In the genomic region with DNA sequence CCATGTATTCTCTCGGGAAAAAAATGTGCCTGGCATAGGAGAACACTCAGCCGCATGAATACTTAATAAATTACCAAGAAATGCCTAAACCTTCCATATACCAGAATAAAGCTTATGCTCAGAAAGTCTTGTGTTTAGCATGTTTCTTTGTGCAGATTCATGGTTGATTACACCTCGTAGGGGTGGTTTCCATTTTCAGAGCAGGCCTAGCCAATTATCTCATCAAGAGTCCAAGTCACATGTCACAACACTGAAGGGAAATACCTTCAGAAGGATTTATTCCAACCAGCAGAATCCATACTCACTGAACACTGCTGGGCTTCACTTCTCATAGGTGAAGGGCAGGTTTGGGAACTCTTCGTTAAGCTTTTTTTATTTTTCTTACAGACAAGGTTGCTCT, we compare ENCODE assay signal across 26 cellular contexts.
DNase-seq lines count a peak whose midpoint lies in the region; ATAC-seq, FAIRE-seq and TF ChIP-seq lines count a peak whose summit lies in the region.
"Had no signal": no experiment of that assay in that cellular context is flagged by ENCODE, and none has a peak within 500 bp of the region (broad histone marks: within the 10 kb centered on the region; RNA-seq: fewer than 3 reads in every experiment).

No MANE protein-coding gene starts in this region.

- H3K4me3 ChIP-seq in A673 (ENCODE audit: low read depth, low read length, poor library complexity, severe bottlenecking) (no peak overlapping the region), GM12878 (no peak overlapping the region), parathyroid adenoma (ENCODE audit: low read depth, low read length) (no peak overlapping the region), retinal pigment epithelial cell (ENCODE audit: low read length) (no peak overlapping the region)
- H3K4me3 ChIP-seq: A549, BLaER1 had no signal

- H2AFZ ChIP-seq in GM12878 (ENCODE audit: control insufficient read depth, low read depth, low read length) (no peak overlapping the region), parathyroid adenoma (peak overlapping the region; percentile 10)

- no peaks in the 10 kb centered on the region for H3K27me3 ChIP-seq in A673 (replicated peaks; ENCODE audit: insufficient read depth, low read depth, low read length, poor library complexity)
- H3K27me3 ChIP-seq in GM12878 (replicated peaks in 1 of 2; ENCODE audit: control insufficient read depth in 2 of 2, insufficient read depth in 2 of 2, low read length in 1 of 2) = no peaks in the 10 kb centered on the region
- H3K27me3 ChIP-seq in parathyroid adenoma (ENCODE audit: control insufficient read depth, insufficient read depth, low read length) = no peaks in the 10 kb centered on the region
- H3K27me3 ChIP-seq: BE2C, BLaER1 had no signal

- no peak for TF ChIP-seq EP300 in GM12878 (IDR thresholded peaks at IDR 0.05; ENCODE audit: borderline replicate concordance in 1 of 2, control insufficient read depth in 1 of 2, low read depth in 2 of 2, low read length in 2 of 2)

- H3K36me3 ChIP-seq in A673 (ENCODE audit: insufficient read depth, low read length, poor library complexity, severe bottlenecking) = no peaks in the 10 kb centered on the region
- no peaks in the 10 kb centered on the region for H3K36me3 ChIP-seq in GM12878 (ENCODE audit: control insufficient read depth in 2 of 2, insufficient read depth in 2 of 2, low read length in 1 of 2)
- no peaks in the 10 kb centered on the region for H3K36me3 ChIP-seq in parathyroid adenoma (ENCODE audit: control insufficient read depth, insufficient read depth, low read length)
- H3K36me3 ChIP-seq: BE2C, BLaER1 had no signal

- TF ChIP-seq RAD21 in GM12878 (IDR thresholded peaks at IDR 0.05; ENCODE audit: insufficient read depth, low read depth, low read length) = no peak

- no peak overlapping the region for H3K27ac ChIP-seq in A673 (ENCODE audit: low read depth, low read length, poor library complexity, severe bottlenecking)
- H3K27ac ChIP-seq in GM12878 (ENCODE audit: control insufficient read depth, insufficient read depth) = no peak overlapping the region
- peak overlapping the region; percentile 7 for H3K27ac ChIP-seq in parathyroid adenoma
- H3K27ac ChIP-seq: 22Rv1, A549, BLaER1 had no signal

- H4K20me1 ChIP-seq in GM12878 (ENCODE audit: control insufficient read depth, insufficient read depth) = no peaks in the 10 kb centered on the region
- H4K20me1 ChIP-seq: BLaER1 had no signal

- intact Hi-C loops in A673 (cut with micrococcal nuclease; ENCODE audit: unreplicated experiment) = no loop called here
- intact Hi-C loops in GM12878 (cut with micrococcal nuclease; ENCODE audit: unreplicated experiment) = no loop called here
- intact Hi-C loops in Right ventricle myocardium inferior (cut with DNase I) = no loop called here

- no peak overlapping the region for H3K4me2 ChIP-seq in GM12878 (ENCODE audit: control insufficient read depth, insufficient read depth)
- no peak overlapping the region for H3K4me2 ChIP-seq in parathyroid adenoma (ENCODE audit: low read length)
- H3K4me2 ChIP-seq: A549, BLaER1 had no signal

- DNase-seq in A673 (ENCODE audit: low spot score) (peak; percentile 53), GM12878 (ENCODE audit: low read depth, low spot score) (no peak), retinal pigment epithelial cell (ENCODE audit: low read depth) (peak; percentile 55), Right ventricle myocardium inferior (ENCODE audit: missing footprints) (no peak), OCI-M2 (lab: John Stamatoyannopoulos, UW; ENCODE audit: unreplicated experiment) (no peak)
- DNase-seq: ACHN; BE2C; C1 segment of cervical spinal cord; CD4-positive, alpha-beta memory T cell; CD4-positive, CD25-positive, alpha-beta regulatory T cell; CD8-positive, alpha-beta memory T cell; COR-L47; DMS 273 treated with DMSO at 0.1 percent for 48 hours; DMS153; DMS53; DMS79; DND-41; EL; GDM1 had no signal

- SMC1A ChIA-PET in GM12878 (lab: Charles Lee; ENCODE audit: uncharacterized antibody, unreplicated experiment) = no interaction called here

- peaks cover 4% of the 10 kb centered on the region for H3K4me1 ChIP-seq in A673 (ENCODE audit: insufficient read depth, low read length, poor library complexity, severe bottlenecking)
- no peaks in the 10 kb centered on the region for H3K4me1 ChIP-seq in GM12878 (ENCODE audit: control insufficient read depth, insufficient read depth, low read length)
- no peaks in the 10 kb centered on the region for H3K4me1 ChIP-seq in parathyroid adenoma
- H3K4me1 ChIP-seq: A549, BE2C, BLaER1 had no signal

- in situ Hi-C loops in GM12878 (cut with MboI) = no loop called here

- RAD21 ChIA-PET in GM12878 (lab: Charles Lee; ENCODE audit: unreplicated experiment) = no interaction called here

- TF ChIP-seq CTCF in A673 (conservative IDR thresholded peaks at IDR 0.05; ENCODE audit: low read depth, low read length) = no peak
- no peak for TF ChIP-seq CTCF in GM12878 (IDR thresholded peaks at IDR 0.05 in 2 of 3, conservative IDR thresholded peaks at IDR 0.05 in 1 of 3; ENCODE audit: control insufficient read depth in 2 of 3, extremely low read depth in 1 of 3, insufficient read depth in 1 of 3, low read depth in 3 of 3, low read length in 3 of 3)
- no peak for TF ChIP-seq CTCF in parathyroid adenoma (IDR thresholded peaks at IDR 0.05)
- no peak for TF ChIP-seq CTCF in retinal pigment epithelial cell (conservative IDR thresholded peaks at IDR 0.05; ENCODE audit: low read depth, low read length)

- peak; percentile 14; the same call in 2 of the 3 replicates for ATAC-seq in GM12878
- ATAC-seq in HG02981 (IDR thresholded peaks at IDR 0.05; ENCODE audit: unreplicated experiment) = no peak
- ATAC-seq in Right ventricle myocardium inferior = no peak
- ATAC-seq: A549 had no signal

- WGBS in GM12878 (ENCODE audit: insufficient coverage, insufficient replicate concordance, low lambda C conversion rate, missing lambda C conversion rate) = 22% methylated on average over 4 of the region's 4 CpGs

- H3K9me3 ChIP-seq in A673 (ENCODE audit: low read depth, low read length, poor library complexity, severe bottlenecking) = no peaks in the 10 kb centered on the region
- no peaks in the 10 kb centered on the region for H3K9me3 ChIP-seq in GM12878 (replicated peaks; ENCODE audit: control insufficient read depth, insufficient read depth, low read length)
- no peaks in the 10 kb centered on the region for H3K9me3 ChIP-seq in parathyroid adenoma (ENCODE audit: control insufficient read depth, low read length)
- H3K9me3 ChIP-seq: A549, BE2C, BLaER1 had no signal

- CTCF ChIA-PET in A673 (lab: Charles Lee) = no interaction called here
- CTCF ChIA-PET in GM12878 (lab: Yijun Ruan, JAX) = no interaction called here

- H3K9ac ChIP-seq in GM12878 (ENCODE audit: control insufficient read depth, insufficient read depth, low read length) (no peak overlapping the region), parathyroid adenoma (no peak overlapping the region)
- H3K9ac ChIP-seq: BLaER1 had no signal

- no peaks in the 10 kb centered on the region for H3K79me2 ChIP-seq in GM12878 (ENCODE audit: control insufficient read depth, insufficient read depth, low read length)
- H3K79me2 ChIP-seq in parathyroid adenoma = no peaks in the 10 kb centered on the region

- TF ChIP-seq POLR2A in GM12878 (IDR thresholded peaks at IDR 0.05; ENCODE audit: low read depth, low read length) = no peak

- no peak for FAIRE-seq in GM12878 (lab: Jason Lieb, UNC)
- FAIRE-seq: A549, GM12891, GM19239 had no signal

- POLR2A ChIA-PET in A673 (lab: Charles Lee; ENCODE audit: low non-redundant PET) = no interaction called here
- POLR2A ChIA-PET in GM12878 (lab: Charles Lee) = no interaction called here

- no TSS peak for BruUV-seq in A673 (replicated peaks; lab: Mats Ljungman, UMichigan)
- no TSS peak for BruUV-seq in GM12878 (replicated peaks; lab: Mats Ljungman, UMichigan)

TF ChIP-seq in GM12878, 131 proteins besides CTCF, POLR2A, EP300 and RAD21:
- TF ChIP-seq, protein P1, sequence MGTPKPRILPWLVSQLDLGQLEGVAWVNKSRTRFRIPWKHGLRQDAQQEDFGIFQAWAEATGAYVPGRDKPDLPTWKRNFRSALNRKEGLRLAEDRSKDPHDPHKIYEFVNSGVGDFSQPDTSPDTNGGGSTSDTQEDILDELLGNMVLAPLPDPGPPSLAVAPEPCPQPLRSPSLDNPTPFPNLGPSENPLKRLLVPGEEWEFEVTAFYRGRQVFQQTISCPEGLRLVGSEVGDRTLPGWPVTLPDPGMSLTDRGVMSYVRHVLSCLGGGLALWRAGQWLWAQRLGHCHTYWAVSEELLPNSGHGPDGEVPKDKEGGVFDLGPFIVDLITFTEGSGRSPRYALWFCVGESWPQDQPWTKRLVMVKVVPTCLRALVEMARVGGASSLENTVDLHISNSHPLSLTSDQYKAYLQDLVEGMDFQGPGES (IDR thresholded peaks at IDR 0.05) = no peak

Comparison
In these comparisons a context has a peak if more than half of its experiments do, and no peak if none do; other contexts are left out.
1. DNase-seq: peak in A673 (single experiment) and retinal pigment epithelial cell (single experiment); none in GM12878 (single experiment), Right ventricle myocardium inferior (single experiment) and OCI-M2 (single experiment).